ENCODE assay signal across 2 cellular contexts in genomic region chr3:5194801-5195509, GRCh38.
TF ChIP-seq lines count a peak whose summit lies in the region.

No MANE protein-coding gene starts in this region.

TF ChIP-seq in HEK293, 187 proteins besides CTCF, POLR2A, EP300 and RAD21 (continued from another document and continues in another):
- TF ChIP-seq, protein P1, sequence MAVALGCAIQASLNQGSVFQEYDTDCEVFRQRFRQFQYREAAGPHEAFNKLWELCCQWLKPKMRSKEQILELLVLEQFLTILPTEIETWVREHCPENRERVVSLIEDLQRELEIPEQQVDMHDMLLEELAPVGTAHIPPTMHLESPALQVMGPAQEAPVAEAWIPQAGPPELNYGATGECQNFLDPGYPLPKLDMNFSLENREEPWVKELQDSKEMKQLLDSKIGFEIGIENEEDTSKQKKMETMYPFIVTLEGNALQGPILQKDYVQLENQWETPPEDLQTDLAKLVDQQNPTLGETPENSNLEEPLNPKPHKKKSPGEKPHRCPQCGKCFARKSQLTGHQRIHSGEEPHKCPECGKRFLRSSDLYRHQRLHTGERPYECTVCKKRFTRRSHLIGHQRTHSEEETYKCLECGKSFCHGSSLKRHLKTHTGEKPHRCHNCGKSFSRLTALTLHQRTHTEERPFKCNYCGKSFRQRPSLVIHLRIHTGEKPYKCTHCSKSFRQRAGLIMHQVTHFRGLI (tag by site-specific recombination; IDR thresholded peaks at IDR 0.05) = no peak
- peak; percentile 27; the same call in 1 of the 2 replicates for TF ChIP-seq ZNF660 (tag by site-specific recombination; IDR thresholded peaks at IDR 0.05)
- no peak for TF ChIP-seq ZNF423 (tag by site-specific recombination; IDR thresholded peaks at IDR 0.05)
- peak; percentile 66 for TF ChIP-seq SP7 (tag by site-specific recombination; IDR thresholded peaks at IDR 0.05)
- TF ChIP-seq, protein P2, sequence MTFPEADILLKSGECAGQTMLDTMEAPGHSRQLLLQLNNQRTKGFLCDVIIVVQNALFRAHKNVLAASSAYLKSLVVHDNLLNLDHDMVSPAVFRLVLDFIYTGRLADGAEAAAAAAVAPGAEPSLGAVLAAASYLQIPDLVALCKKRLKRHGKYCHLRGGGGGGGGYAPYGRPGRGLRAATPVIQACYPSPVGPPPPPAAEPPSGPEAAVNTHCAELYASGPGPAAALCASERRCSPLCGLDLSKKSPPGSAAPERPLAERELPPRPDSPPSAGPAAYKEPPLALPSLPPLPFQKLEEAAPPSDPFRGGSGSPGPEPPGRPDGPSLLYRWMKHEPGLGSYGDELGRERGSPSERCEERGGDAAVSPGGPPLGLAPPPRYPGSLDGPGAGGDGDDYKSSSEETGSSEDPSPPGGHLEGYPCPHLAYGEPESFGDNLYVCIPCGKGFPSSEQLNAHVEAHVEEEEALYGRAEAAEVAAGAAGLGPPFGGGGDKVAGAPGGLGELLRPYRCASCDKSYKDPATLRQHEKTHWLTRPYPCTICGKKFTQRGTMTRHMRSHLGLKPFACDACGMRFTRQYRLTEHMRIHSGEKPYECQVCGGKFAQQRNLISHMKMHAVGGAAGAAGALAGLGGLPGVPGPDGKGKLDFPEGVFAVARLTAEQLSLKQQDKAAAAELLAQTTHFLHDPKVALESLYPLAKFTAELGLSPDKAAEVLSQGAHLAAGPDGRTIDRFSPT (tag by site-specific recombination; IDR thresholded peaks at IDR 0.05) = no peak
- peak; percentile 25; the same call in 1 of the 2 replicates for TF ChIP-seq ZBTB17 (tag by site-specific recombination; IDR thresholded peaks at IDR 0.05)
- TF ChIP-seq ZFP69B (tag by site-specific recombination; IDR thresholded peaks at IDR 0.05) = no peak
- no peak for TF ChIP-seq ZFHX2 (tag by site-specific recombination; conservative IDR thresholded peaks at IDR 0.05)
- TF ChIP-seq, protein P3, sequence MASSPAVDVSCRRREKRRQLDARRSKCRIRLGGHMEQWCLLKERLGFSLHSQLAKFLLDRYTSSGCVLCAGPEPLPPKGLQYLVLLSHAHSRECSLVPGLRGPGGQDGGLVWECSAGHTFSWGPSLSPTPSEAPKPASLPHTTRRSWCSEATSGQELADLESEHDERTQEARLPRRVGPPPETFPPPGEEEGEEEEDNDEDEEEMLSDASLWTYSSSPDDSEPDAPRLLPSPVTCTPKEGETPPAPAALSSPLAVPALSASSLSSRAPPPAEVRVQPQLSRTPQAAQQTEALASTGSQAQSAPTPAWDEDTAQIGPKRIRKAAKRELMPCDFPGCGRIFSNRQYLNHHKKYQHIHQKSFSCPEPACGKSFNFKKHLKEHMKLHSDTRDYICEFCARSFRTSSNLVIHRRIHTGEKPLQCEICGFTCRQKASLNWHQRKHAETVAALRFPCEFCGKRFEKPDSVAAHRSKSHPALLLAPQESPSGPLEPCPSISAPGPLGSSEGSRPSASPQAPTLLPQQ (tag by site-specific recombination; IDR thresholded peaks at IDR 0.05) = no peak
- no peak for TF ChIP-seq ZSCAN23 (tag by site-specific recombination; IDR thresholded peaks at IDR 0.05)
- no peak for TF ChIP-seq ZNF747 (tag by site-specific recombination; IDR thresholded peaks at IDR 0.05)
- TF ChIP-seq ZNF514 (tag by site-specific recombination; IDR thresholded peaks at IDR 0.05) = no peak
- TF ChIP-seq, protein P4, sequence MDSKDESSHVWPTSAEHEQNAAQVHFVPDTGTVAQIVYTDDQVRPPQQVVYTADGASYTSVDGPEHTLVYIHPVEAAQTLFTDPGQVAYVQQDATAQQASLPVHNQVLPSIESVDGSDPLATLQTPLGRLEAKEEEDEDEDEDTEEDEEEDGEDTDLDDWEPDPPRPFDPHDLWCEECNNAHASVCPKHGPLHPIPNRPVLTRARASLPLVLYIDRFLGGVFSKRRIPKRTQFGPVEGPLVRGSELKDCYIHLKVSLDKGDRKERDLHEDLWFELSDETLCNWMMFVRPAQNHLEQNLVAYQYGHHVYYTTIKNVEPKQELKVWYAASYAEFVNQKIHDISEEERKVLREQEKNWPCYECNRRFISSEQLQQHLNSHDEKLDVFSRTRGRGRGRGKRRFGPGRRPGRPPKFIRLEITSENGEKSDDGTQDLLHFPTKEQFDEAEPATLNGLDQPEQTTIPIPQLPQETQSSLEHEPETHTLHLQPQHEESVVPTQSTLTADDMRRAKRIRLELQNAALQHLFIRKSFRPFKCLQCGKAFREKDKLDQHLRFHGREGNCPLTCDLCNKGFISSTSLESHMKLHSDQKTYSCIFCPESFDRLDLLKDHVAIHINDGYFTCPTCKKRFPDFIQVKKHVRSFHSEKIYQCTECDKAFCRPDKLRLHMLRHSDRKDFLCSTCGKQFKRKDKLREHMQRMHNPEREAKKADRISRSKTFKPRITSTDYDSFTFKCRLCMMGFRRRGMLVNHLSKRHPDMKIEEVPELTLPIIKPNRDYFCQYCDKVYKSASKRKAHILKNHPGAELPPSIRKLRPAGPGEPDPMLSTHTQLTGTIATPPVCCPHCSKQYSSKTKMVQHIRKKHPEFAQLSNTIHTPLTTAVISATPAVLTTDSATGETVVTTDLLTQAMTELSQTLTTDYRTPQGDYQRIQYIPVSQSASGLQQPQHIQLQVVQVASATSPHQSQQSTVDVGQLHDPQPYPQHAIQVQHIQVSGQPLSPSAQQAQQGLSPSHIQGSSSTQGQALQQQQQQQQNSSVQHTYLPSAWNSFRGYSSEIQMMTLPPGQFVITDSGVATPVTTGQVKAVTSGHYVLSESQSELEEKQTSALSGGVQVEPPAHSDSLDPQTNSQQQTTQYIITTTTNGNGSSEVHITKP (tag by site-specific recombination; IDR thresholded peaks at IDR 0.05) = peak; percentile 59
- TF ChIP-seq ZNF621 (tag by site-specific recombination; IDR thresholded peaks at IDR 0.05) = no peak

TF ChIP-seq in HepG2, 621 proteins besides CTCF, POLR2A, EP300 and RAD21 (continued from another document):
- TF ChIP-seq TFE3 (CRISPR knock-in tag; IDR thresholded peaks at IDR 0.05) (peak; percentile 78; the same call in 1 of the 2 replicates), GABPA (IDR thresholded peaks at IDR 0.05; ENCODE audit: low read depth, low read length) (no peak), GABPA (CRISPR knock-in tag; IDR thresholded peaks at IDR 0.05; ENCODE audit: low read depth) (peak; percentile 44; the same call in 1 of the 2 replicates), POLR2AphosphoS2 (IDR thresholded peaks at IDR 0.05; ENCODE audit: low read depth, low read length) (peak; percentile 84; the same call in 1 of the 2 replicates), ETV5 (CRISPR knock-in tag; IDR thresholded peaks at IDR 0.05; ENCODE audit: borderline replicate concordance) (peak; percentile 72; the same call in 1 of the 2 replicates), GABPB1 (CRISPR knock-in tag; IDR thresholded peaks at IDR 0.05) (peak; percentile 36; the same call in 1 of the 2 replicates), NR2F2 (IDR thresholded peaks at IDR 0.05; ENCODE audit: borderline replicate concordance, low read depth) (no peak), TEAD3 (CRISPR knock-in tag; optimal IDR thresholded peaks at IDR 0.05; ENCODE audit: borderline replicate concordance) (peak; percentile 15), ZNF143 (CRISPR knock-in tag; IDR thresholded peaks at IDR 0.05) (no peak), ONECUT2 (CRISPR knock-in tag; IDR thresholded peaks at IDR 0.05) (no peak), SAP130 (CRISPR knock-in tag; IDR thresholded peaks at IDR 0.05; ENCODE audit: low read depth) (peak; percentile 45; the same call in 1 of the 2 replicates), GATAD2A (CRISPR knock-in tag; IDR thresholded peaks at IDR 0.05) (peak; percentile 55), ZNF772 (CRISPR knock-in tag; IDR thresholded peaks at IDR 0.05) (no peak), CEBPG (CRISPR knock-in tag; IDR thresholded peaks at IDR 0.05) (peak; percentile 57), KDM2A (CRISPR knock-in tag; IDR thresholded peaks at IDR 0.05; ENCODE audit: borderline replicate concordance, low read depth) (no peak), RAD51 (IDR thresholded peaks at IDR 0.05; ENCODE audit: borderline replicate concordance) (no peak), FOXA3 (CRISPR knock-in tag; IDR thresholded peaks at IDR 0.05) (no peak), CEBPB (IDR thresholded peaks at IDR 0.05; ENCODE audit: borderline replicate concordance, low read depth, low read length) (peak; percentile 83)
- TF ChIP-seq, protein P4 (CRISPR knock-in tag; IDR thresholded peaks at IDR 0.05; ENCODE audit: low read depth) = no peak
